Comparison of ENCODE assay signal across 24 cellular contexts in genomic region chr12:121232163-121232562, GRCh38.
"Had no signal": no experiment of that assay in that cellular context is flagged by ENCODE, and none has a peak within 500 bp of the region (broad histone marks: within the 10 kb centered on the region; RNA-seq: fewer than 3 reads in every experiment).

No MANE protein-coding gene starts in this region.

- ATAC-seq: activated naive CD8-positive, alpha-beta T cell treated with anti-CD3 and anti-CD28 coated beads, Interleukin-2, amount 50 U/mL, for 24 hours; activated T-cell treated with anti-CD3 and anti-CD28 coated beads, Interleukin-2, amount 50 U/mL, for 4 hours; esophagus mucosa; left colon; naive thymus-derived CD4-positive, alpha-beta T cell; right cardiac atrium; stimulated activated memory B cell treated with anti-CD40 and anti-IgM and Interleukin-4, amounts not matched to agents 10 μg/mL and 1 μg/mL and 100 μg/mL, for 72 hours had no signal

- DNase-seq: activated CD4-positive, alpha-beta T cell treated with anti-CD3 and anti-CD28 coated beads for 4 hours; activated CD4-positive, alpha-beta T cell treated with anti-CD3 and anti-CD28 coated beads, Interleukin-2, amount 50 U/mL, for 4 hours; activated CD8-positive, alpha-beta memory T cell treated with anti-CD3 and anti-CD28 coated beads, Interleukin-2, amount 50 U/mL, for 4 hours; activated naive CD8-positive, alpha-beta T cell treated with anti-CD3 and anti-CD28 coated beads, Interleukin-2, amount 50 U/mL, for 24 hours; activated T-cell treated with anti-CD3 and anti-CD28 coated beads, Interleukin-2, amount 50 U/mL, for 4 hours; amygdala; foreskin fibroblast; head of caudate nucleus; hippocampal formation; kidney; left colon; midbrain; naive thymus-derived CD4-positive, alpha-beta T cell; occipital lobe; right cardiac atrium; stimulated activated CD4-positive, alpha-beta T cell treated with anti-CD3 and anti-CD28 coated beads, Interleukin-4, amount 100 ng/mL, for 1 hour; testis; transverse colon had no signal

- H3K9me3 ChIP-seq: testis, transverse colon had no signal

- H3K27ac ChIP-seq: testis, transverse colon had no signal

- H3K27me3 Mint-ChIP-seq: activated naive CD4-positive, alpha-beta T cell treated with anti-CD3 and anti-CD28 coated beads, Interleukin-2, amount 50 U/mL, for 24 hours; activated naive CD8-positive, alpha-beta T cell treated with anti-CD3 and anti-CD28 coated beads, Interleukin-2, amount 50 U/mL, for 24 hours; memory B cell; naive thymus-derived CD4-positive, alpha-beta T cell; stimulated activated memory B cell treated with anti-CD40 and anti-IgM and Interleukin-4, amounts not matched to agents 10 μg/mL and 1 μg/mL and 100 μg/mL, for 72 hours had no signal

- H3K27me3 ChIP-seq: testis, transverse colon had no signal

- FAIRE-seq: kidney had no signal

- H3K9me3 Mint-ChIP-seq: activated naive CD4-positive, alpha-beta T cell treated with anti-CD3 and anti-CD28 coated beads, Interleukin-2, amount 50 U/mL, for 24 hours; activated naive CD8-positive, alpha-beta T cell treated with anti-CD3 and anti-CD28 coated beads, Interleukin-2, amount 50 U/mL, for 24 hours; activated T-cell treated with anti-CD3 and anti-CD28 coated beads, Interleukin-2, amount 50 U/mL, for 4 hours; activated T-helper 2 cell treated with anti-CD3 and anti-CD28 coated beads, Interferon-gamma antibody, Interleukin-2, Interleukin-4, amounts not matched to agents 10 μg/mL and 5 μg/mL and 100 μg/mL, durations not matched to agents 14 hours and 24 hours and 36 hours; memory B cell; neural crest cell; stimulated activated memory B cell treated with anti-CD40 and anti-IgM and Interleukin-4, amounts not matched to agents 10 μg/mL and 1 μg/mL and 100 μg/mL, for 72 hours had no signal

- H3K4me3 Mint-ChIP-seq: activated naive CD4-positive, alpha-beta T cell treated with anti-CD3 and anti-CD28 coated beads, Interleukin-2, amount 50 U/mL, for 24 hours; activated naive CD8-positive, alpha-beta T cell treated with anti-CD3 and anti-CD28 coated beads, Interleukin-2, amount 50 U/mL, for 24 hours; activated T-cell treated with anti-CD3 and anti-CD28 coated beads, Interleukin-2, amount 50 U/mL, for 4 hours; memory B cell; naive thymus-derived CD4-positive, alpha-beta T cell; neural crest cell; stimulated activated memory B cell treated with anti-CD40 and anti-IgM and Interleukin-4, amounts not matched to agents 10 μg/mL and 1 μg/mL and 100 μg/mL, for 72 hours had no signal

- H3K4me3 ChIP-seq: testis, transverse colon had no signal

- H3K27ac Mint-ChIP-seq: activated naive CD8-positive, alpha-beta T cell treated with anti-CD3 and anti-CD28 coated beads, Interleukin-2, amount 50 U/mL, for 24 hours; activated T-helper 2 cell treated with anti-CD3 and anti-CD28 coated beads, Interferon-gamma antibody, Interleukin-2, Interleukin-4, amounts not matched to agents 10 μg/mL and 5 μg/mL and 100 μg/mL, durations not matched to agents 14 hours and 24 hours and 36 hours; memory B cell had no signal

- H3K4me1 Mint-ChIP-seq: activated naive CD8-positive, alpha-beta T cell treated with anti-CD3 and anti-CD28 coated beads, Interleukin-2, amount 50 U/mL, for 24 hours had no signal

- H3K4me1 ChIP-seq: testis had no signal
